In genomic region chr2:169644173-169644572, GRCh38 we compare ENCODE assay signal across 21 cellular contexts. TPM values are rescaled to one million over a fixed set of nuclear protein-coding genes. Genes with fewer than 3 reads are reported as not detected.
DNase-seq lines count a peak whose midpoint lies in the region; ATAC-seq, FAIRE-seq and TF ChIP-seq lines count a peak whose summit lies in the region.
"Had no signal": no experiment of that assay in that cellular context is flagged by ENCODE, and none has a peak within 500 bp of the region (broad histone marks: within the 10 kb centered on the region; RNA-seq: fewer than 3 reads in every experiment).

No MANE protein-coding gene starts in this region.

- H3K4me3 Mint-ChIP-seq in Caco-2 (ENCODE audit: unreplicated experiment), result no peak overlapping the region
- H3K4me3 Mint-ChIP-seq: CD14-positive monocyte; CD4-positive, alpha-beta memory T cell; CD4-positive, CD25-positive, alpha-beta regulatory T cell; CD8-positive, alpha-beta memory T cell had no signal

- H2AFZ ChIP-seq in HCT116 (ENCODE audit: low read depth, low read length, poor library complexity, severe bottlenecking) (no peak overlapping the region), K562 (ENCODE audit: low read depth, low read length) (peak overlapping the region; percentile 14; the same call in 1 of the 2 replicates)

- no peak for TF ChIP-seq CTCF in Caco-2 (IDR thresholded peaks at IDR 0.05; ENCODE audit: insufficient read depth in 1 of 2, low read depth in 1 of 2, low read length in 1 of 2, severe bottlenecking in 1 of 2, unreplicated experiment in 1 of 2)
- TF ChIP-seq CTCF in D721Med (IDR thresholded peaks at IDR 0.05; ENCODE audit: insufficient read depth, missing control alignments), result no peak
- no peak for TF ChIP-seq CTCF in HCT116 (IDR thresholded peaks at IDR 0.05 in 2 of 3, conservative IDR thresholded peaks at IDR 0.05 in 1 of 3; ENCODE audit: borderline replicate concordance in 1 of 3, insufficient read depth in 1 of 3, low read depth in 2 of 3, low read length in 2 of 3)
- no peak for TF ChIP-seq CTCF in K562 (IDR thresholded peaks at IDR 0.05 in 2 of 3, conservative IDR thresholded peaks at IDR 0.05 in 1 of 3; ENCODE audit: insufficient read depth in 2 of 3, low read depth in 1 of 3, low read length in 3 of 3)

- H4K20me1 ChIP-seq in HCT116 (ENCODE audit: insufficient read depth) (no peaks in the 10 kb centered on the region), K562 (replicated peaks; ENCODE audit: control insufficient read depth, insufficient read depth, low read length) (no peaks in the 10 kb centered on the region)
- H4K20me1 ChIP-seq: BLaER1 had no signal

- RAD21 ChIA-PET in HCT116 (lab: Charles Lee; ENCODE audit: low non-redundant PET in 1 of 2, low total read pairs in 2 of 2, uncharacterized antibody in 2 of 2, unreplicated experiment in 2 of 2), result no interaction called here

- TF ChIP-seq RAD21 in HCT116 (IDR thresholded peaks at IDR 0.05; ENCODE audit: low read depth) (no peak), K562 (CRISPR knock-in tag; conservative IDR thresholded peaks at IDR 0.05 in 1 of 2, IDR thresholded peaks at IDR 0.05 in 1 of 2) (no peak)

- no peak for DNase-seq in Caco-2
- DNase-seq in D721Med (ENCODE audit: insufficient read length, low spot score), result no peak
- no peak for DNase-seq in HCT116 (ENCODE audit: low read depth, low spot score)
- DNase-seq in K562 (ENCODE audit: extremely low read depth in 1 of 4, low spot score in 3 of 4), result no peak
- no peak for DNase-seq in KG1 (lab: John Stamatoyannopoulos, UW)
- no peak for DNase-seq in small intestine
- no peak for DNase-seq in putamen (ENCODE audit: low spot score)
- DNase-seq in AG20443 (ENCODE audit: low spot score), result no peak
- DNase-seq: 8988T; BE2C; C1 segment of cervical spinal cord; CD4-positive, alpha-beta memory T cell; CD4-positive, CD25-positive, alpha-beta regulatory T cell; CD8-positive, alpha-beta memory T cell; COR-L47; DMS79 treated with DMSO at 0.1 percent for 48 hours; GF-D8 had no signal

- H3K4me2 ChIP-seq in HCT116 (ENCODE audit: low read length) (no peak overlapping the region), K562 (ENCODE audit: insufficient read depth, low read length) (no peak overlapping the region)
- H3K4me2 ChIP-seq: BLaER1 had no signal

- 0 out of 2 replicates have a peak, but pooled peaks cover 5% of the 10 kb centered on the region for H3K4me1 ChIP-seq in Caco-2
- H3K4me1 ChIP-seq in HCT116 (ENCODE audit: control insufficient read depth in 1 of 2, insufficient read depth in 2 of 2, low read length in 2 of 2), result no peaks in the 10 kb centered on the region
- peaks cover 0 to 11% of the 10 kb centered on the region in 2 experiments; a peak in 3 of 5 replicates for H3K4me1 ChIP-seq in K562 (replicated peaks in 1 of 2; ENCODE audit: control insufficient read depth in 2 of 2, insufficient read depth in 2 of 2, low read length in 2 of 2)
- no peaks in the 10 kb centered on the region for H3K4me1 ChIP-seq in small intestine (ENCODE audit: control insufficient read depth in 2 of 2, insufficient read depth in 1 of 2, low read depth in 1 of 2, low read length in 1 of 2)
- H3K4me1 ChIP-seq: BE2C, BLaER1 had no signal

- H3K9me2 ChIP-seq in HCT116 (ENCODE audit: insufficient read depth), result no peaks in the 10 kb centered on the region

- 31% methylated on average over 3 of the region's 3 CpGs for WGBS in K562 (ENCODE audit: insufficient coverage, low coverage, missing lambda C conversion rate)
- WGBS in small intestine, 3 donors, result 50 to 62% (median 60%) methylated on average over 3 of the region's 3 CpGs

- no peaks in the 10 kb centered on the region for H3K27me3 Mint-ChIP-seq in Caco-2 (ENCODE audit: insufficient read depth, unreplicated experiment)
- H3K27me3 Mint-ChIP-seq: CD4-positive, alpha-beta memory T cell had no signal

- no peak for TF ChIP-seq POLR2A in HCT116 (IDR thresholded peaks at IDR 0.05; ENCODE audit: borderline replicate concordance, extremely low read depth, insufficient read depth, insufficient read length)
- no peak for TF ChIP-seq POLR2A in K562 (conservative IDR thresholded peaks at IDR 0.05)

- H3K4me3 ChIP-seq in Caco-2 (ENCODE audit: low read depth, low read length), result no peak overlapping the region
- no peak overlapping the region for H3K4me3 ChIP-seq in HCT116 (replicated peaks in 1 of 2; ENCODE audit: low read depth in 1 of 2, low read length in 2 of 2)
- H3K4me3 ChIP-seq in K562, result no peak overlapping the region
- no peak overlapping the region for H3K4me3 ChIP-seq in small intestine (ENCODE audit: low read depth in 1 of 2, low read length in 2 of 2)
- H3K4me3 ChIP-seq: BLaER1 had no signal

- CTCF ChIA-PET in Caco-2 (lab: Charles Lee) (no interaction called here), HCT116 (lab: Charles Lee) (no interaction called here), K562 (lab: Yijun Ruan, JAX; ENCODE audit: low intra/inter-chr PET ratio) (no interaction called here)

- H3K36me3 Mint-ChIP-seq in Caco-2 (ENCODE audit: insufficient read depth, unreplicated experiment), result no peaks in the 10 kb centered on the region

- intact Hi-C loops in Caco-2 (cut with micrococcal nuclease; ENCODE audit: unreplicated experiment) (no loop called here), HCT116 (cut with micrococcal nuclease) (no loop called here), K562 (cut with micrococcal nuclease) (loop anchor here (5.0 kb wide), 1 partner anchor 88 kb away; the partner anchor contains the start of gene KLHL23)

- H3K9me3 ChIP-seq in Caco-2, result no peaks in the 10 kb centered on the region
- no peaks in the 10 kb centered on the region for H3K9me3 ChIP-seq in HCT116 (ENCODE audit: control insufficient read depth in 1 of 2, insufficient read depth in 1 of 2, low read depth in 1 of 2, low read length in 2 of 2)
- H3K9me3 ChIP-seq in K562 (replicated peaks; ENCODE audit: control insufficient read depth, insufficient read depth, low read depth, low read length), result no peaks in the 10 kb centered on the region
- H3K9me3 ChIP-seq in small intestine (ENCODE audit: control insufficient read depth, low read depth), result no peaks in the 10 kb centered on the region
- H3K9me3 ChIP-seq: BE2C, BLaER1 had no signal

- H3K27ac ChIP-seq in HCT116 (ENCODE audit: low read depth, low read length) (no peak overlapping the region), K562 (ENCODE audit: extremely low read depth, low read depth, low read length) (no peak overlapping the region; the same call in 2 of the 3 replicates), small intestine (ENCODE audit: low read depth in 1 of 2, low read length in 1 of 2) (no peak overlapping the region)
- H3K27ac ChIP-seq: BLaER1 had no signal

- H3K36me3 ChIP-seq in Caco-2 (ENCODE audit: control insufficient read depth, insufficient read depth, low read length) (no peaks in the 10 kb centered on the region), HCT116 (ENCODE audit: control insufficient read depth in 1 of 2, insufficient read depth in 2 of 2, low read length in 2 of 2) (no peaks in the 10 kb centered on the region), K562 (ENCODE audit: control insufficient read depth, insufficient read depth, low read length) (peaks cover 9% of the 10 kb centered on the region; the same call in 2 of the 3 replicates), small intestine (ENCODE audit: control insufficient read depth in 2 of 2, insufficient read depth in 2 of 2, low read length in 2 of 2) (no peaks in the 10 kb centered on the region)
- H3K36me3 ChIP-seq: BE2C, BLaER1 had no signal

- no peaks in the 10 kb centered on the region for H3K9me3 Mint-ChIP-seq in Caco-2 (ENCODE audit: unreplicated experiment)
- H3K9me3 Mint-ChIP-seq: CD8-positive, alpha-beta memory T cell had no signal

- no peak for ATAC-seq in HCT116
- ATAC-seq in K562, result peak; percentile 37

- no peaks in the 10 kb centered on the region for H3K4me1 Mint-ChIP-seq in Caco-2 (ENCODE audit: low read depth, unreplicated experiment)
- H3K4me1 Mint-ChIP-seq: CD14-positive monocyte; CD4-positive, alpha-beta memory T cell; CD8-positive, alpha-beta memory T cell had no signal

- FAIRE-seq in D721Med (lab: Jason Lieb, UNC) (peak; percentile 61), K562 (lab: Jason Lieb, UNC) (no peak), small intestine (lab: Jason Lieb, UNC) (no peak)
- FAIRE-seq: A204.1, GM12891 had no signal

- BruUV-seq in Caco-2 (replicated peaks; lab: Mats Ljungman, UMichigan), result TSS peak; percentile 8
- TSS peak; percentile 12 for BruUV-seq in HCT116 (replicated peaks; lab: Mats Ljungman, UMichigan)
- no TSS peak for BruUV-seq in K562 (replicated peaks; lab: Mats Ljungman, UMichigan)

- TF ChIP-seq EP300 in K562 (IDR thresholded peaks at IDR 0.05; ENCODE audit: low read length), result no peak

- H3K9ac ChIP-seq in HCT116 (ENCODE audit: low read length) (no peak overlapping the region), K562 (ENCODE audit: insufficient read depth in 1 of 2, low read depth in 2 of 2, low read length in 2 of 2) (no peak overlapping the region)
- H3K9ac ChIP-seq: BLaER1 had no signal

- H3K79me2 ChIP-seq in HCT116 (ENCODE audit: insufficient read depth, low read length) (0 out of 2 replicates have a peak, but pooled peaks cover 7% of the 10 kb centered on the region), K562 (ENCODE audit: control insufficient read depth, insufficient read depth, low read length) (no peaks in the 10 kb centered on the region)

- H3K9me1 ChIP-seq in K562 (ENCODE audit: control insufficient read depth, insufficient read depth, low read length), result no peaks in the 10 kb centered on the region

- in situ Hi-C loops in K562 (cut with MboI), result no loop called here

- H3K27me3 ChIP-seq in Caco-2 (replicated peaks; ENCODE audit: control insufficient read depth, insufficient read depth, low read length) (no peaks in the 10 kb centered on the region), HCT116 (ENCODE audit: insufficient read depth, low read length) (no peaks in the 10 kb centered on the region), K562 (ENCODE audit: control insufficient read depth in 2 of 2, insufficient read depth in 2 of 2, low read length in 2 of 2) (no peaks in the 10 kb centered on the region), small intestine (ENCODE audit: control insufficient read depth in 2 of 2, insufficient read depth in 2 of 2, low read length in 2 of 2) (no peaks in the 10 kb centered on the region)
- H3K27me3 ChIP-seq: BE2C, BLaER1 had no signal

- POLR2A ChIA-PET in Caco-2 (lab: Charles Lee), result no interaction called here
- POLR2A ChIA-PET in HCT116 (lab: Charles Lee), result no interaction called here
- POLR2A ChIA-PET in K562 (lab: Yijun Ruan, JAX), result interaction anchor here (0.9 to 3.1 kb wide), 4 partner anchors 10 to 93 kb away, joined by 3 to 11 read pairs (median 3); no protein-coding TSS in a partner anchor

- H3K27ac Mint-ChIP-seq in Caco-2 (ENCODE audit: unreplicated experiment), result no peak overlapping the region
- H3K27ac Mint-ChIP-seq: CD14-positive monocyte; CD4-positive, alpha-beta memory T cell; CD8-positive, alpha-beta memory T cell had no signal

RNA-seq across cellular contexts. Expression of gene CFAP210, which starts 50.0 kb away (rescaled TPM):
- total RNA-seq in Caco-2 (2022) (not detected in 2 replicates), HCT116 (2021; ENCODE audit: unreplicated experiment) (not detected), K562 (2014; rRNA removed) (1.1 and 1.2 TPM in 2 replicates), K562 (2014; rRNA removed; fragmentation: Illumina TruSeq; extraction: Trizol) (1.9 and 2.6 TPM in 2 replicates), K562 (2015; rRNA removed; fragmentation: Illumina TruSeq; extraction: Trizol) (3.6 and 3.8 TPM in 2 replicates), K562 (2021) (0.63 and 1.00 TPM in 2 replicates)
- polyA plus RNA-seq in HCT116 (2012), result 0.06 TPM in 1 of 2 replicates, not detected in the other
- total RNA-seq in K562 (2011; cell fraction: chromatin; rRNA removed; ENCODE audit: low replicate concordance), result 1.6 TPM in 1 of 2 replicates, not detected in the other
- total RNA-seq in K562 (2011; cell fraction: nucleolus; rRNA removed), result 0.26 TPM in 1 of 2 replicates, not detected in the other
- total RNA-seq in K562 (2011; cell fraction: nucleoplasm; rRNA removed), result 0.38 TPM in 1 of 2 replicates, not detected in the other
- polyA plus RNA-seq in K562 (2011; rRNA removed) (0.49 and 0.75 TPM in 2 replicates), K562 (2014; fragmentation: Illumina TruSeq; extraction: Trizol) (2.4 and 2.5 TPM in 2 replicates), K562 (2014; fragmentation: Nextera tagmentation; extraction: Ambion mirVana) (1 to 10 TPM; 1.2 to 1.3 TPM), K562 (2014; rRNA removed) (1.7 and 1.8 TPM in 2 replicates), small intestine (under 1 TPM in 1 of 3 donors, not detected in 2; 0.27 TPM)
- 0.03 and 0.07 TPM in 2 replicates for polyA plus RNA-seq in K562 (2011; cell fraction: cytosol; rRNA removed)
- polyA plus RNA-seq in K562 (2011; cell fraction: nucleus; rRNA removed), result 0.18 and 0.25 TPM in 2 replicates
- 2.9 and 3.1 TPM in 2 replicates for polyA plus RNA-seq in K562 (2012)
- 0.21 and 0.33 TPM in 2 replicates for polyA minus RNA-seq in K562 (2011; rRNA and poly(A)+ RNA removed)
- polyA minus RNA-seq in K562 (2011; cell fraction: cytosol; rRNA and poly(A)+ RNA removed), result 0.38 TPM in 1 of 2 replicates, not detected in the other
- polyA minus RNA-seq in K562 (2011; cell fraction: nucleus; rRNA and poly(A)+ RNA removed), result 0.22 and 0.54 TPM in 2 replicates
- total RNA-seq: CD4-positive, alpha-beta memory T cell; CD4-positive, CD25-positive, alpha-beta regulatory T cell had no signal
- polyA plus RNA-seq: CD14-positive monocyte; CD4-positive, alpha-beta memory T cell; CD4-positive, CD25-positive, alpha-beta regulatory T cell; CD8-positive, alpha-beta memory T cell had no signal

RNA-seq across cellular contexts. Expression of gene PHOSPHO2, which starts 50.1 kb away (rescaled TPM):
- 5.0 and 5.5 TPM in 2 replicates for total RNA-seq in Caco-2 (2022)
- total RNA-seq in HCT116 (2021; ENCODE audit: unreplicated experiment), result 2.8 TPM
- polyA plus RNA-seq in HCT116 (2012), result 0.50 and 0.66 TPM in 2 replicates
- 7.5 and 29.2 TPM in 2 replicates for total RNA-seq in K562 (2011; cell fraction: chromatin; rRNA removed; ENCODE audit: low replicate concordance)
- total RNA-seq in K562 (2011; cell fraction: nucleolus; rRNA removed), result 6.0 and 7.8 TPM in 2 replicates
- 18.7 and 26.0 TPM in 2 replicates for total RNA-seq in K562 (2011; cell fraction: nucleoplasm; rRNA removed)
- 10.0 and 13.4 TPM in 2 replicates for total RNA-seq in K562 (2014; rRNA removed)
- total RNA-seq in K562 (2014; rRNA removed; fragmentation: Illumina TruSeq; extraction: Trizol), result 12.3 and 12.6 TPM in 2 replicates
- total RNA-seq in K562 (2015; rRNA removed; fragmentation: Illumina TruSeq; extraction: Trizol), result 9.4 and 9.9 TPM in 2 replicates
- 10.2 and 11.7 TPM in 2 replicates for total RNA-seq in K562 (2021)
- 8.4 and 12.5 TPM in 2 replicates for polyA plus RNA-seq in K562 (2011; rRNA removed)
- 1.9 and 3.1 TPM in 2 replicates for polyA plus RNA-seq in K562 (2011; cell fraction: cytosol; rRNA removed)
- polyA plus RNA-seq in K562 (2011; cell fraction: nucleus; rRNA removed), result 7.1 and 8.1 TPM in 2 replicates
- 9.5 and 11.5 TPM in 2 replicates for polyA plus RNA-seq in K562 (2012)
- 9.1 and 9.4 TPM in 2 replicates for polyA plus RNA-seq in K562 (2014; fragmentation: Illumina TruSeq; extraction: Trizol)
- 1 to 10 TPM; 7.8 to 8.9 TPM for polyA plus RNA-seq in K562 (2014; fragmentation: Nextera tagmentation; extraction: Ambion mirVana)
- polyA plus RNA-seq in K562 (2014; rRNA removed), result 14.0 and 19.1 TPM in 2 replicates
- polyA minus RNA-seq in K562 (2011; rRNA and poly(A)+ RNA removed), result 6.5 and 9.8 TPM in 2 replicates
- 2.8 and 9.3 TPM in 2 replicates for polyA minus RNA-seq in K562 (2011; cell fraction: cytosol; rRNA and poly(A)+ RNA removed)
- polyA minus RNA-seq in K562 (2011; cell fraction: nucleus; rRNA and poly(A)+ RNA removed), result 13.3 and 20.1 TPM in 2 replicates
- polyA plus RNA-seq in small intestine, result 1 to 10 TPM; 3.8 to 5.5 (median 5.1) TPM
